Comparison of ENCODE assay signal across 20 cellular contexts in genomic region chr17:80382446-80382845, GRCh38.
"Had no signal": no experiment of that assay in that cellular context is flagged by ENCODE, and none has a peak within 500 bp of the region (broad histone marks: within the 10 kb centered on the region; RNA-seq: fewer than 3 reads in every experiment).

No MANE protein-coding gene starts in this region.

- H3K9me3 Mint-ChIP-seq: activated T-helper 2 cell treated with anti-CD3 and anti-CD28 coated beads, Interferon-gamma antibody, Interleukin-2, Interleukin-4, amounts not matched to agents 10 μg/mL and 5 μg/mL and 100 μg/mL, durations not matched to agents 14 hours and 24 hours and 36 hours; effector memory CD8-positive, alpha-beta T cell; naive thymus-derived CD8-positive, alpha-beta T cell; T-cell; type B pancreatic cell had no signal

- DNase-seq: activated CD4-positive, alpha-beta T cell treated with anti-CD3 and anti-CD28 coated beads for 48 hours; activated CD4-positive, CD25-positive, alpha-beta regulatory T cell; activated naive CD4-positive, alpha-beta T cell treated with anti-CD3 and anti-CD28 coated beads, Interleukin-2, amount 50 U/mL, for 16 hours; effector memory CD8-positive, alpha-beta T cell; foreskin keratinocyte; mesenchymal stem cell; naive thymus-derived CD8-positive, alpha-beta T cell; right cardiac atrium; small intestine; stimulated activated CD4-positive, alpha-beta T cell treated with anti-CD3 and anti-CD28 coated beads, Interleukin-15, amount 100 ng/mL, for 24 hours; stimulated activated CD4-positive, alpha-beta T cell treated with anti-CD3 and anti-CD28 coated beads, Interleukin-2, amount 100 ng/mL, for 48 hours; stomach; T-cell; T-helper 9 cell had no signal

- H3K27me3 ChIP-seq: foreskin keratinocyte, hepatocyte, ovary, stomach had no signal

- H3K27me3 Mint-ChIP-seq: effector memory CD8-positive, alpha-beta T cell; naive thymus-derived CD8-positive, alpha-beta T cell; T-cell; type B pancreatic cell had no signal

- ATAC-seq: effector memory CD8-positive, alpha-beta T cell; foreskin keratinocyte; naive thymus-derived CD8-positive, alpha-beta T cell; psoas muscle; right cardiac atrium; T-cell had no signal

- H2AFZ ChIP-seq: hepatocyte had no signal

- H3K4me1 ChIP-seq: foreskin keratinocyte, psoas muscle, stomach had no signal

- H3K79me2 ChIP-seq: hepatocyte had no signal

- H3K4me3 Mint-ChIP-seq: effector memory CD8-positive, alpha-beta T cell; T-cell; type B pancreatic cell had no signal

- H3K4me3 ChIP-seq: hepatocyte, ovary, psoas muscle, SK-N-MC, stomach had no signal

- H3K36me3 ChIP-seq: ovary had no signal

- H3K27ac ChIP-seq: foreskin keratinocyte, hepatocyte, ovary, psoas muscle, SK-N-MC, stomach had no signal

- H3K9me3 ChIP-seq: ovary, psoas muscle, stomach had no signal

- H3K4me2 ChIP-seq: hepatocyte had no signal

- H3K27ac Mint-ChIP-seq: activated T-helper 2 cell treated with anti-CD3 and anti-CD28 coated beads, Interferon-gamma antibody, Interleukin-2, Interleukin-4, amounts not matched to agents 10 μg/mL and 5 μg/mL and 100 μg/mL, durations not matched to agents 14 hours and 24 hours and 36 hours had no signal
